ENCODE assay signal across 8 cellular contexts in the genomic region with DNA sequence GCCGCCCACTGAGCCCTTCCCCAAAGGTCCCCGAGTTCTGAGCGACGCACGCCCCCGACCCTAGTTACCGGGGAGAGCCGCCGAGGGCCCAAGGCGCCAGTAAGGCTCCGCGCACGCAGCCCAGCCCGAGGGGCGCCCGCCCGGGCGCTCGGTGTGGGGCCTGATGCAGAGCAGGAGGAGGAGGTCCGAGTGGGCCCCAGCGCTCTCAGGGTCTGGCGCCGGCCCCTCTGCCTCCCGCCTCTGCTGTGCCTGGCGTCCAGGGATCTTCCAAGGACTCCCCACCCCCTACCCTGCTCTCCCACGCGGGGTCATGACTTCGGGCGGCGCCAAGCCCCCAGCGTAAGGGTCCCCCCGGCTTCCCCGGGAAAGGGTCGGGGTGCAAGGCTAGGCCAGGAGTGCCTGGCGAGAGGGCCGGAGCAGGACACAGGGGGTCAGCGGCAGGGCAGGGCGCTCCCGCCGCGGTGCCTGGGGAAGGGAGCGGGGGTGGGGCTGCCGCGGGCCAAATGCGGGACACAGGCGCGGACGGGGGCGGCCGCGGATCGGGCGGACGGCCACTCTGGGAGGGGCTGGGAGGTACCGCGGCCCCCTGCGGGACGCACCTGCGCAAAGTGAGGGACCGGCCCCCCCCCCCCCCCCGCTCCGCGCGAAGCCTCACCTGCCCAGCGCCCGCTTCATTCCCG. TPM values are rescaled to one million over a fixed set of nuclear protein-coding genes. Genes with fewer than 3 reads are reported as not detected.
DNase-seq lines count a peak whose midpoint lies in the region; ATAC-seq and TF ChIP-seq lines count a peak whose summit lies in the region.

No MANE protein-coding gene starts in this region.

- peaks cover 23% of the 10 kb centered on the region for H3K4me1 Mint-ChIP-seq in CD4-positive, alpha-beta T cell (ENCODE audit: low read depth)

- ATAC-seq in CD4-positive, alpha-beta T cell (ENCODE audit: poor library complexity) = no peak
- ATAC-seq in GM19455 (IDR thresholded peaks at IDR 0.05; ENCODE audit: unreplicated experiment) (peak; percentile 36), HG03469 (IDR thresholded peaks at IDR 0.05; ENCODE audit: unreplicated experiment) (peak; percentile 13), SK-N-SH treated with all-trans-retinoic acid at 6 μM for 48 hours (peak; percentile 59)

- CTCF ChIA-PET in CD4-positive, alpha-beta T cell (lab: Charles Lee) = interaction anchor here (1.1 kb wide), 1 partner anchor 9 kb away, joined by 5 read pairs; no protein-coding TSS in a partner anchor

- no peaks in the 10 kb centered on the region for H3K27me3 Mint-ChIP-seq in CD4-positive, alpha-beta T cell

- peak overlapping the region; percentile 92 for H3K4me3 Mint-ChIP-seq in CD4-positive, alpha-beta T cell

- in situ Hi-C loops in brain microvascular endothelial cell (cut with HindIII; ENCODE audit: low pct_ligation_motif_present, low sequenced_read_pairs) = no loop called here

- H3K27ac Mint-ChIP-seq in CD4-positive, alpha-beta T cell = peak overlapping the region; percentile 77

- no peaks in the 10 kb centered on the region for H3K9me3 ChIP-seq in CD4-positive, alpha-beta T cell (ENCODE audit: control insufficient read depth, low read length)

- no peaks in the 10 kb centered on the region for H3K9me3 Mint-ChIP-seq in CD4-positive, alpha-beta T cell

- TF ChIP-seq CTCF in CD4-positive, alpha-beta T cell (IDR thresholded peaks at IDR 0.05) = no peak
- TF ChIP-seq CTCF in brain microvascular endothelial cell (IDR thresholded peaks at IDR 0.05; ENCODE audit: low read depth, low read length, missing control alignments) = no peak

- no peaks in the 10 kb centered on the region for H3K27me3 ChIP-seq in CD4-positive, alpha-beta T cell (ENCODE audit: control insufficient read depth, insufficient read depth, low read length)
- H3K27me3 ChIP-seq in brain microvascular endothelial cell (replicated peaks) = no peaks in the 10 kb centered on the region

- H3K36me3 ChIP-seq in brain microvascular endothelial cell (replicated peaks) = no peaks in the 10 kb centered on the region

- DNase-seq in CD4-positive, alpha-beta T cell = peak in 6 of 10 experiments; percentile 2 to 43 (median 7)
- no peak for DNase-seq in brain microvascular endothelial cell
- DNase-seq in islet precursor cell = peak; percentile 79
- DNase-seq in stimulated activated CD4-positive, alpha-beta T cell treated with anti-CD3 and anti-CD28 coated beads, Interleukin-12 subunit alpha, Interleukin-12 subunit beta, amount 100 ng/mL, for 4 hours = peak; percentile 30
- DNase-seq in NCI-H1436 treated with DMSO at 0.1 percent for 48 hours (lab: John Stamatoyannopoulos, UW) = no peak

- intact Hi-C loops in CD4-positive, alpha-beta T cell (cut with DNase I, micrococcal nuclease) = loop anchor here in 1 of 2 experiments (2.0 to 5.0 kb wide), 7 partner anchors 17 to 362 kb away; partner anchors contain the start of genes ACSS1, ENTPD6 and GINS1

- peaks cover 11% of the 10 kb centered on the region for H3K36me3 Mint-ChIP-seq in CD4-positive, alpha-beta T cell (ENCODE audit: low read depth)

- no peak overlapping the region for H3K27ac ChIP-seq in CD4-positive, alpha-beta T cell (ENCODE audit: low read depth, low read length)
- H3K27ac ChIP-seq in brain microvascular endothelial cell = peak overlapping the region; percentile 88

- POLR2A ChIA-PET in CD4-positive, alpha-beta T cell (lab: Charles Lee) = interaction anchor here (1.0 to 1.7 kb wide), 3 partner anchors 18 to 195 kb away, joined by 5 to 10 read pairs (median 7); partner anchors contain the start of genes ENTPD6, GINS1 and PYGB

- peak overlapping the region; percentile 82 for H3K4me3 ChIP-seq in brain microvascular endothelial cell (ENCODE audit: low read depth, low read length)

TF ChIP-seq in SK-N-SH treated with all-trans-retinoic acid at 6 μM for 48 hours, 23 proteins besides CTCF, POLR2A, EP300 and RAD21:
- TF ChIP-seq RARB (CRISPR knock-in tag; IDR thresholded peaks at IDR 0.05) (no peak), CREB5 (CRISPR knock-in tag; IDR thresholded peaks at IDR 0.05; ENCODE audit: low read depth) (no peak), BACH2 (CRISPR knock-in tag; IDR thresholded peaks at IDR 0.05; ENCODE audit: borderline replicate concordance) (no peak), TOX (CRISPR knock-in tag; IDR thresholded peaks at IDR 0.05; ENCODE audit: borderline replicate concordance) (no peak), ZNF565 (CRISPR knock-in tag; conservative IDR thresholded peaks at IDR 0.05; ENCODE audit: low read depth) (no peak), CSRNP3 (CRISPR knock-in tag; IDR thresholded peaks at IDR 0.05) (no peak), GLIS3 (CRISPR knock-in tag; IDR thresholded peaks at IDR 0.05) (no peak), ZFP30 (CRISPR knock-in tag; IDR thresholded peaks at IDR 0.05) (no peak), PATZ1 (CRISPR knock-in tag; IDR thresholded peaks at IDR 0.05; ENCODE audit: borderline replicate concordance) (no peak), TCF4 (CRISPR knock-in tag; IDR thresholded peaks at IDR 0.05; ENCODE audit: borderline replicate concordance) (no peak), CSDC2 (CRISPR knock-in tag; IDR thresholded peaks at IDR 0.05) (no peak), ZC3H10 (CRISPR knock-in tag; IDR thresholded peaks at IDR 0.05) (no peak)

RNA-seq across cellular contexts. Expression of gene ABHD12, which starts 0.6 kb away (rescaled TPM):
- 10 to 100 TPM; 13.4 to 17.0 TPM for total RNA-seq in CD4-positive, alpha-beta T cell

RNA-seq across cellular contexts. Expression of gene GINS1, which starts 17.5 kb away (rescaled TPM):
- total RNA-seq in CD4-positive, alpha-beta T cell = under 1 TPM; 0.08 to 0.17 TPM

Comparison
In these comparisons a context has a peak if more than half of its experiments do, and no peak if none do; other contexts are left out.
1. DNase-seq: peak in CD4-positive, alpha-beta T cell (6 of 10), islet precursor cell (single experiment) and stimulated activated CD4-positive, alpha-beta T cell treated with anti-CD3 and anti-CD28 coated beads, Interleukin-12 subunit alpha, Interleukin-12 subunit beta, amount 100 ng/mL, for 4 hours (single experiment); none in brain microvascular endothelial cell (single experiment) and NCI-H1436 treated with DMSO at 0.1 percent for 48 hours (single experiment).